ENCODE assay signal across 8 cellular contexts in the genomic region with DNA sequence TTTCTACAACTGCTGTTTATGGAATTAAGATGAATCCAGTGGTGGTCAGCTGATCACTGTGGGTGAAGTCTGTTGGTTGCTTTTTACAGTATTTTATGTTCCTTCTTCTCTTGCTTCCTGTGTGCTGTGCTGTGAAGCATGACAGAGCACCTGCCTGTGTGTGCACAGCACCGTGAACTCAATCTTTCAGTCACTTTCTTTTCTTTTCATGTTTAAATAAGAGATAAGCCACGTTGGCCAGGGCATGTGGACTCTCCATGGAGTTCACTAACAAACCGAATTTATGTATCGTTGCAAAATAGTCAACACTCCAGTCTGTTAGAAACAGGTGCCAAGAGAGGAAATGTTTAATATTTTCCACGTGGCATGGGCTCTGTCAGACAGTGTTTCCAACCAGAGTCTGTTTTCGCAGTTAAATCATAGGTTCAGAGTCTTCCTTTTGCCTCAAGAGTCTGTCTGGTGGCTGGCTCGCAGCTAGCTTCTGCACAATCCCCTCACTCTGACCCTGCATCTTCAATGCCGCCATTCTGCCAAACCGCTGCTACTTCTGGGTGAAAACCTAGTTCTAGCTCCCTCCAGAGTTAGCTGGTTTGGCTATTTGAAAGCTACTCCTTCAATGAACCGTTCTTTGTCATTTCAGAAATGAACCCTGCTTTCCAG.
DNase-seq lines count a peak whose midpoint lies in the region; ATAC-seq and TF ChIP-seq lines count a peak whose summit lies in the region.

No MANE protein-coding gene starts in this region.

- DNase-seq in NCI-H146 (lab: John Stamatoyannopoulos, UW) (peak; percentile 98), kidney tubule cell (ENCODE audit: low spot score) (peak; percentile 74), chondrocyte (ENCODE audit: low spot score) (no peak), G401 (ENCODE audit: low spot score) (no peak), SW480 (ENCODE audit: low spot score) (no peak)
- DNase-seq in activated CD8-positive, alpha-beta memory T cell treated with anti-CD3 and anti-CD28 coated beads, Interleukin-2, amount 10 ng/mL, durations not matched to agents 7 days and 5 days, result no peak

- H3K27me3 Mint-ChIP-seq in chondrocyte (ENCODE audit: low read depth), result peaks cover 46% of the 10 kb centered on the region
- peaks cover 41% of the 10 kb centered on the region for H3K27me3 Mint-ChIP-seq in activated CD8-positive, alpha-beta memory T cell treated with anti-CD3 and anti-CD28 coated beads, Interleukin-2, amount 10 ng/mL, durations not matched to agents 7 days and 5 days

- H3K4me3 Mint-ChIP-seq in chondrocyte (ENCODE audit: unreplicated experiment), result no peak overlapping the region
- H3K4me3 Mint-ChIP-seq in activated CD8-positive, alpha-beta memory T cell treated with anti-CD3 and anti-CD28 coated beads, Interleukin-2, amount 10 ng/mL, durations not matched to agents 7 days and 5 days, result no peak overlapping the region

- ATAC-seq in GM18517 (IDR thresholded peaks at IDR 0.05; ENCODE audit: unreplicated experiment), result peak; percentile 99
- ATAC-seq in HG02759 (IDR thresholded peaks at IDR 0.05; ENCODE audit: unreplicated experiment), result peak; percentile 94
- no peak for ATAC-seq in activated CD8-positive, alpha-beta memory T cell treated with anti-CD3 and anti-CD28 coated beads, Interleukin-2, amount 10 ng/mL, durations not matched to agents 7 days and 5 days

- H3K9me3 Mint-ChIP-seq in chondrocyte (ENCODE audit: low read depth), result peaks cover 9% of the 10 kb centered on the region
- peaks cover 3% of the 10 kb centered on the region for H3K9me3 Mint-ChIP-seq in activated CD8-positive, alpha-beta memory T cell treated with anti-CD3 and anti-CD28 coated beads, Interleukin-2, amount 10 ng/mL, durations not matched to agents 7 days and 5 days (ENCODE audit: low read depth)

- H3K4me1 Mint-ChIP-seq in chondrocyte (ENCODE audit: low read depth), result no peaks in the 10 kb centered on the region
- no peaks in the 10 kb centered on the region for H3K4me1 Mint-ChIP-seq in activated CD8-positive, alpha-beta memory T cell treated with anti-CD3 and anti-CD28 coated beads, Interleukin-2, amount 10 ng/mL, durations not matched to agents 7 days and 5 days

- peaks cover 1% of the 10 kb centered on the region for H3K36me3 Mint-ChIP-seq in chondrocyte (ENCODE audit: low read depth)
- no peaks in the 10 kb centered on the region for H3K36me3 Mint-ChIP-seq in activated CD8-positive, alpha-beta memory T cell treated with anti-CD3 and anti-CD28 coated beads, Interleukin-2, amount 10 ng/mL, durations not matched to agents 7 days and 5 days

- CTCF ChIA-PET in activated CD8-positive, alpha-beta memory T cell treated with anti-CD3 and anti-CD28 coated beads, Interleukin-2, amount 10 ng/mL, durations not matched to agents 7 days and 5 days (lab: Charles Lee), result no interaction called here

- H3K27ac Mint-ChIP-seq in chondrocyte (ENCODE audit: unreplicated experiment), result no peak overlapping the region
- no peak overlapping the region for H3K27ac Mint-ChIP-seq in activated CD8-positive, alpha-beta memory T cell treated with anti-CD3 and anti-CD28 coated beads, Interleukin-2, amount 10 ng/mL, durations not matched to agents 7 days and 5 days

- in situ Hi-C loops in G401 (cut with HindIII; ENCODE audit: low sequenced_read_pairs), result no loop called here

- TF ChIP-seq CTCF in chondrocyte (IDR thresholded peaks at IDR 0.05), result no peak

Comparison
In these comparisons a context has a peak if more than half of its experiments do, and no peak if none do; other contexts are left out.
1. DNase-seq: peak in NCI-H146 (single experiment) and kidney tubule cell (single experiment); none in chondrocyte (single experiment), G401 (single experiment), activated CD8-positive, alpha-beta memory T cell treated with anti-CD3 and anti-CD28 coated beads, Interleukin-2, amount 10 ng/mL, durations not matched to agents 7 days and 5 days (single experiment) and SW480 (single experiment).